Comparison of ENCODE assay signal across 32 cellular contexts in the genomic region with DNA sequence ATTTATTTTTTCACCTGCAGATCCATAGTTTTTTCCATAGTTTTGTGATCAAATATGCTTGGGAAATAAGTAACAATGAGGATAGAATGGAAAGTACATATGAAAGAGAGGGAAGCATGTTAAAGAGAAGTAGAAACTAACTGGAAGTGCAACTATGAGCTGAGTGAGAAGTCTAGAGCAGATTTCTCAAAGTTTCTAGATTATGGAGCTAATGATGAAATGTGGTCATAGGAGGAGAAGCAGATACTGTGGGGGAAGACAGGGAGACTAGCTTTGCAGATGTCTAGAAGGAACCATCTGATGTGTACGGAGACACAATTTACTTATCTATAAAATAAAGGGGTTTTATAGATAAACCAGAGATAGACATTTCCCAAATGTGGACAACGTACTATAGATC. TPM values are rescaled to one million over a fixed set of nuclear protein-coding genes. Genes with fewer than 3 reads are reported as not detected.
DNase-seq lines count a peak whose midpoint lies in the region; ATAC-seq and TF ChIP-seq lines count a peak whose summit lies in the region.
"Had no signal": no experiment of that assay in that cellular context is flagged by ENCODE, and none has a peak within 500 bp of the region (broad histone marks: within the 10 kb centered on the region; RNA-seq: fewer than 3 reads in every experiment).

No MANE protein-coding gene starts in this region.

- peak; percentile 18 to 69 for DNase-seq in NOMO-1 (lab: John Stamatoyannopoulos, UW; ENCODE audit: unreplicated experiment in 2 of 2)
- no peak for DNase-seq in NOMO-1 treated with dmso at 0.1 percent for 144 hours (lab: John Stamatoyannopoulos, UW; ENCODE audit: unreplicated experiment)
- DNase-seq in T-helper 17 cell: no peak
- no peak for DNase-seq in memory B cell (ENCODE audit: low spot score in 2 of 2)
- DNase-seq in upper lobe of right lung: no peak
- DNase-seq in NCI-H2029 (lab: John Stamatoyannopoulos, UW): no peak
- no peak for DNase-seq in sciatic nerve (ENCODE audit: low spot score)
- DNase-seq: activated CD4-positive, alpha-beta T cell treated with anti-CD3 and anti-CD28 coated beads, Interleukin-2, amount 50 U/mL, for 4 hours; activated naive CD4-positive, alpha-beta T cell treated with Interleukin-2 at 50 U/mL for 16 hours; adrenal gland; body of pancreas; COR-L47; foreskin melanocyte; H9; heart right ventricle; MM.1S; NCI-H1436 treated with DMSO at 0.1 percent for 48 hours; NCI-H226; NCI-H526 treated with DMSO at 0.1 percent for 48 hours; ovary; retina; small intestine; T-cell had no signal

- no peaks in the 10 kb centered on the region for H3K9me3 ChIP-seq in T-helper 17 cell (ENCODE audit: control insufficient read depth, low read length, poor library complexity, severe bottlenecking)
- H3K9me3 ChIP-seq in upper lobe of right lung: no peaks in the 10 kb centered on the region
- H3K9me3 ChIP-seq: adrenal gland, body of pancreas, heart right ventricle, ovary, SJSA1, tibial nerve had no signal

- H3K36me3 ChIP-seq in upper lobe of right lung: peaks cover 16% of the 10 kb centered on the region
- H3K36me3 ChIP-seq: ovary had no signal

- ATAC-seq in T-helper 17 cell (no peak), memory B cell (ENCODE audit: low read depth) (no peak), upper lobe of right lung (peak; percentile 73), sciatic nerve (no peak), HG03139 (IDR thresholded peaks at IDR 0.05; ENCODE audit: unreplicated experiment) (no peak)
- ATAC-seq: activated CD4-positive, CD25-positive, alpha-beta regulatory T cell treated with anti-CD3 and anti-CD28 coated beads, Interleukin-2, amount 50 U/mL, for 24 hours; body of pancreas; GM12878; heart right ventricle; HepG2; T-cell had no signal

- H3K4me3 Mint-ChIP-seq in T-helper 17 cell (peak overlapping the region; percentile 70), memory B cell (no peak overlapping the region)
- H3K4me3 Mint-ChIP-seq: H9, nephron, T-cell had no signal

- H3K27ac Mint-ChIP-seq in T-helper 17 cell (peak overlapping the region; percentile 47), memory B cell (peak overlapping the region; percentile 3)
- H3K27ac Mint-ChIP-seq: H9, nephron, T-cell had no signal

- H3K4me1 Mint-ChIP-seq in T-helper 17 cell: peaks cover 15% of the 10 kb centered on the region
- H3K4me1 Mint-ChIP-seq in memory B cell: peaks cover 3% of the 10 kb centered on the region

- H3K27ac ChIP-seq in upper lobe of right lung: no peak overlapping the region
- H3K27ac ChIP-seq: 22Rv1, body of pancreas, ovary had no signal

- H3K36me3 Mint-ChIP-seq in T-helper 17 cell (ENCODE audit: low read depth): peaks cover 13% of the 10 kb centered on the region
- peaks cover 19% of the 10 kb centered on the region for H3K36me3 Mint-ChIP-seq in memory B cell

- no peak overlapping the region for H3K4me3 ChIP-seq in upper lobe of right lung
- H3K4me3 ChIP-seq: adrenal gland; BLaER1 treated with 17β-estradiol and CSF1 and Interleukin-3, amounts not matched to agents 10 nM and 100 nM; body of pancreas; GM12878; heart right ventricle; ovary; SJSA1; tibial nerve had no signal

- no peaks in the 10 kb centered on the region for H3K27me3 ChIP-seq in upper lobe of right lung
- H3K27me3 ChIP-seq: adrenal gland; BLaER1 treated with 17β-estradiol and CSF1 and Interleukin-3, amounts not matched to agents 10 nM and 100 nM; body of pancreas; heart right ventricle; ovary; SJSA1; tibial nerve had no signal

- H3K9me3 Mint-ChIP-seq in memory B cell: peaks cover 1% of the 10 kb centered on the region
- H3K9me3 Mint-ChIP-seq: H9, nephron, T-cell had no signal

- H3K27me3 Mint-ChIP-seq in T-helper 17 cell (no peaks in the 10 kb centered on the region), memory B cell (no peaks in the 10 kb centered on the region)
- H3K27me3 Mint-ChIP-seq: T-cell had no signal

- peaks cover 14% of the 10 kb centered on the region for H3K4me1 ChIP-seq in upper lobe of right lung
- H3K4me1 ChIP-seq: body of pancreas had no signal

- no peak for TF ChIP-seq CTCF in upper lobe of right lung (IDR thresholded peaks at IDR 0.05)

- intact Hi-C loops in upper lobe of right lung (cut with DNase I) (no loop called here), sciatic nerve (cut with DNase I) (no loop called here)

RNA-seq across cellular contexts. Expression of a gene that starts 37.0 kb away (rescaled TPM):
- 100 to 1,000 TPM; 139 to 169 TPM for total RNA-seq in T-helper 17 cell
- total RNA-seq in upper lobe of right lung: 11.7 TPM
- total RNA-seq in sciatic nerve: 9.4 TPM

Comparison
In these comparisons a context has a peak if more than half of its experiments do, and no peak if none do; other contexts are left out.
1. DNase-seq: peak in NOMO-1 (2 of 2); none in NOMO-1 treated with dmso at 0.1 percent for 144 hours (single experiment), T-helper 17 cell (0 of 3), memory B cell (0 of 2), upper lobe of right lung (single experiment), NCI-H2029 (single experiment) and sciatic nerve (single experiment).
2. RNA of a gene that starts 37.0 kb away (total RNA-seq): 139 to 169 TPM in T-helper 17 cell; 11.7 TPM in upper lobe of right lung (single experiment) and 9.4 TPM in sciatic nerve (single experiment); every median in the first group is over 10 times any median in the second.